In the genomic region with DNA sequence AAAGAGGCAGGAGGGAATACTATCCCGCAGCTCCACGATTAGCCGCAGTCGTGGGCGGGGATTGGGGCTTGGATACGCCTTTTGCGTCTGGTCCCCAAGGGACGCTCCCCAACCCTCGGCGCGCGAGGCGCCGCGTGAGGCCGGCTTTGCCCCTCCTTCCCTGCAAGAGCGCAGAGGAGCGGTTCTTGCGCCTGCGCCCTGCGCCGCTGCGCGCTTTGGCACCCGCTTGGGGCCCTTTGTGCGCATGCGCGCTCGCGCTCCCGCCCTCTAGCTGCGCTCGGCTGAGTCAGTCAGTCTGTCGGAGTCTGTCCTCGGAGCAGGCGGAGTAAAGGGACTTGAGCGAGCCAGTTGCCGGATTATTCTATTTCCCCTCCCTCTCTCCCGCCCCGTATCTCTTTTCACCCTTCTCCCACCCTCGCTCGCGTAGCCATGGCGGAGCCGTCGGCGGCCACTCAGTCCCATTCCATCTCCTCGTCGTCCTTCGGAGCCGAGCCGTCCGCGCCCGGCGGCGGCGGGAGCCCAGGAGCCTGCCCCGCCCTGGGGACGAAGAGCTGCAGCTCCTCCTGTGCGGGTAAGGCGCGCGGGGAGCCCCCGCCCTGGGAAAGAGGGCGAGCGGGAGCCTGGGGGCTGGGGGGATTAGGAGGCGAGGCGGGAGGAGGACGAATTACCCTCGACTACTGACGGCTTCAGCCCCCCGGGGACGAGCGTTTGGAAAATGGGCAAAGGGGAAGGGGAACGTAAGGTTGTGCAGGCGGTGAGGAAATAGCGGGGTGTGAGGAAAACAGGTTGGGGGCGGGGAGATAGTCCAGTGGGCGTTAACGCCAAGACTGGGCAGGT, we compare ENCODE assay signal across 1 cellular context.
TF ChIP-seq lines count a peak whose summit lies in the region.

Gene RTN3, plus strand, starts transcription at position 293 of the 837 bp plus-strand sequence. Its CDS starts 137 bp downstream, at position 430.

TF ChIP-seq in HepG2, 621 proteins besides CTCF, POLR2A, EP300 and RAD21 (continued from another document):
- TF ChIP-seq ZNF331 (CRISPR knock-in tag; IDR thresholded peaks at IDR 0.05), result peak; percentile 56; the same call in 1 of the 2 replicates
- no peak; the same call in 1 of the 2 replicates for TF ChIP-seq MTERF4 (CRISPR knock-in tag; IDR thresholded peaks at IDR 0.05)
- no peak for TF ChIP-seq ZSCAN25 (CRISPR knock-in tag; IDR thresholded peaks at IDR 0.05)
- TF ChIP-seq GZF1 (CRISPR knock-in tag; IDR thresholded peaks at IDR 0.05), result no peak
- TF ChIP-seq, protein P1, sequence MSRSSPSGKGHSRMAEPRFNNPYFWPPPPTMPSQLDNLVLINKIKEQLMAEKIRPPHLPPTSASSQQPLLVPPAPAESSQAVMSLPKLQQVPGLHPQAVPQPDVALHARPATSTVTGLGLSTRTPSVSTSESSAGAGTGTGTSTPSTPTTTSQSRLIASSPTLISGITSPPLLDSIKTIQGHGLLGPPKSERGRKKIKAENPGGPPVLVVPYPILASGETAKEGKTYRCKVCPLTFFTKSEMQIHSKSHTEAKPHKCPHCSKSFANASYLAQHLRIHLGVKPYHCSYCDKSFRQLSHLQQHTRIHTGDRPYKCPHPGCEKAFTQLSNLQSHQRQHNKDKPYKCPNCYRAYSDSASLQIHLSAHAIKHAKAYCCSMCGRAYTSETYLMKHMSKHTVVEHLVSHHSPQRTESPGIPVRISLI (CRISPR knock-in tag; IDR thresholded peaks at IDR 0.05; ENCODE audit: borderline replicate concordance), result no peak
- TF ChIP-seq MXI1 (IDR thresholded peaks at IDR 0.05; ENCODE audit: borderline replicate concordance, low read depth, low read length), result peak; percentile 68; the same call in 1 of the 3 replicates
- TF ChIP-seq IRF2 (CRISPR knock-in tag; IDR thresholded peaks at IDR 0.05), result 0 out of 2 replicates have a peak, but pooled peaks have one; percentile 33
- no peak for TF ChIP-seq MYNN (CRISPR knock-in tag; IDR thresholded peaks at IDR 0.05; ENCODE audit: low read depth)
- TF ChIP-seq, protein P2, sequence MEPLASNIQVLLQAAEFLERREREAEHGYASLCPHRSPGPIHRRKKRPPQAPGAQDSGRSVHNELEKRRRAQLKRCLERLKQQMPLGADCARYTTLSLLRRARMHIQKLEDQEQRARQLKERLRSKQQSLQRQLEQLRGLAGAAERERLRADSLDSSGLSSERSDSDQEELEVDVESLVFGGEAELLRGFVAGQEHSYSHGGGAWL (CRISPR knock-in tag; IDR thresholded peaks at IDR 0.05), result peak; percentile 52
- 0 out of 2 replicates have a peak, but pooled peaks have one; percentile 25 for TF ChIP-seq AHR (CRISPR knock-in tag; IDR thresholded peaks at IDR 0.05)
- peak; percentile 44; the same call in 1 of the 2 replicates for TF ChIP-seq ZNF660 (CRISPR knock-in tag; IDR thresholded peaks at IDR 0.05; ENCODE audit: borderline replicate concordance, low read depth)
- TF ChIP-seq, protein P3, sequence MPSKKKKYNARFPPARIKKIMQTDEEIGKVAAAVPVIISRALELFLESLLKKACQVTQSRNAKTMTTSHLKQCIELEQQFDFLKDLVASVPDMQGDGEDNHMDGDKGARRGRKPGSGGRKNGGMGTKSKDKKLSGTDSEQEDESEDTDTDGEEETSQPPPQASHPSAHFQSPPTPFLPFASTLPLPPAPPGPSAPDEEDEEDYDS (CRISPR knock-in tag; IDR thresholded peaks at IDR 0.05), result peak; percentile 67
- no peak for TF ChIP-seq NFE2 (CRISPR knock-in tag; IDR thresholded peaks at IDR 0.05)
- peak; percentile 78 for TF ChIP-seq ZNF510 (CRISPR knock-in tag; IDR thresholded peaks at IDR 0.05; ENCODE audit: low read depth)
- TF ChIP-seq, protein P4, sequence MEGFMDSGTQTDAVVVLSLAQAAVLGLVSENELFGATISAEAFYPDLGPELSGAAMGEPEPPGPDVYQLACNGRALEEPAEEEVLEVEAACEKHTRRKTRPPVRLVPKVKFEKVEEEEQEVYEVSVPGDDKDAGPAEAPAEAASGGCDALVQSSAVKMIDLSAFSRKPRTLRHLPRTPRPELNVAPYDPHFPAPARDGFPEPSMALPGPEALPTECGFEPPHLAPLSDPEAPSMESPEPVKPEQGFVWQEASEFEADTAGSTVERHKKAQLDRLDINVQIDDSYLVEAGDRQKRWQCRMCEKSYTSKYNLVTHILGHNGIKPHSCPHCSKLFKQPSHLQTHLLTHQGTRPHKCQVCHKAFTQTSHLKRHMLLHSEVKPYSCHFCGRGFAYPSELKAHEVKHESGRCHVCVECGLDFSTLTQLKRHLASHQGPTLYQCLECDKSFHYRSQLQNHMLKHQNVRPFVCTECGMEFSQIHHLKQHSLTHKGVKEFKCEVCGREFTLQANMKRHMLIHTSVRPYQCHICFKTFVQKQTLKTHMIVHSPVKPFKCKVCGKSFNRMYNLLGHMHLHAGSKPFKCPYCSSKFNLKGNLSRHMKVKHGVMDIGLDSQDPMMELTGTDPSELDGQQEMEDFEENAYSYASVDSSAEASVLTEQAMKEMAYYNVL (CRISPR knock-in tag; IDR thresholded peaks at IDR 0.05; ENCODE audit: borderline replicate concordance), result peak; percentile 16; the same call in 1 of the 2 replicates
- TF ChIP-seq ZNF691 (CRISPR knock-in tag; IDR thresholded peaks at IDR 0.05; ENCODE audit: borderline replicate concordance, low read depth), result peak; percentile 53; the same call in 1 of the 2 replicates
- TF ChIP-seq GFI1 (CRISPR knock-in tag; IDR thresholded peaks at IDR 0.05; ENCODE audit: borderline replicate concordance), result peak; percentile 6; the same call in 1 of the 2 replicates
- TF ChIP-seq PRMT3 (CRISPR knock-in tag; IDR thresholded peaks at IDR 0.05; ENCODE audit: borderline replicate concordance, low read depth), result peak; percentile 46; the same call in 1 of the 2 replicates
- no peak for TF ChIP-seq ZBTB49 (CRISPR knock-in tag; IDR thresholded peaks at IDR 0.05; ENCODE audit: borderline replicate concordance)
- no peak for TF ChIP-seq JUN (CRISPR knock-in tag; IDR thresholded peaks at IDR 0.05)
- TF ChIP-seq FOXJ3 (CRISPR knock-in tag; IDR thresholded peaks at IDR 0.05; ENCODE audit: borderline replicate concordance), result 0 out of 2 replicates have a peak, but pooled peaks have one; percentile 7
- no peak for TF ChIP-seq SMAD3 (CRISPR knock-in tag; IDR thresholded peaks at IDR 0.05)
- peak; percentile 55; the same call in 1 of the 2 replicates for TF ChIP-seq SP4 (CRISPR knock-in tag; IDR thresholded peaks at IDR 0.05)
- no peak for TF ChIP-seq CHCHD3 (CRISPR knock-in tag; IDR thresholded peaks at IDR 0.05)
- TF ChIP-seq KAT7 (CRISPR knock-in tag; IDR thresholded peaks at IDR 0.05; ENCODE audit: borderline replicate concordance), result peak; percentile 36; the same call in 1 of the 2 replicates
- TF ChIP-seq, protein P5, sequence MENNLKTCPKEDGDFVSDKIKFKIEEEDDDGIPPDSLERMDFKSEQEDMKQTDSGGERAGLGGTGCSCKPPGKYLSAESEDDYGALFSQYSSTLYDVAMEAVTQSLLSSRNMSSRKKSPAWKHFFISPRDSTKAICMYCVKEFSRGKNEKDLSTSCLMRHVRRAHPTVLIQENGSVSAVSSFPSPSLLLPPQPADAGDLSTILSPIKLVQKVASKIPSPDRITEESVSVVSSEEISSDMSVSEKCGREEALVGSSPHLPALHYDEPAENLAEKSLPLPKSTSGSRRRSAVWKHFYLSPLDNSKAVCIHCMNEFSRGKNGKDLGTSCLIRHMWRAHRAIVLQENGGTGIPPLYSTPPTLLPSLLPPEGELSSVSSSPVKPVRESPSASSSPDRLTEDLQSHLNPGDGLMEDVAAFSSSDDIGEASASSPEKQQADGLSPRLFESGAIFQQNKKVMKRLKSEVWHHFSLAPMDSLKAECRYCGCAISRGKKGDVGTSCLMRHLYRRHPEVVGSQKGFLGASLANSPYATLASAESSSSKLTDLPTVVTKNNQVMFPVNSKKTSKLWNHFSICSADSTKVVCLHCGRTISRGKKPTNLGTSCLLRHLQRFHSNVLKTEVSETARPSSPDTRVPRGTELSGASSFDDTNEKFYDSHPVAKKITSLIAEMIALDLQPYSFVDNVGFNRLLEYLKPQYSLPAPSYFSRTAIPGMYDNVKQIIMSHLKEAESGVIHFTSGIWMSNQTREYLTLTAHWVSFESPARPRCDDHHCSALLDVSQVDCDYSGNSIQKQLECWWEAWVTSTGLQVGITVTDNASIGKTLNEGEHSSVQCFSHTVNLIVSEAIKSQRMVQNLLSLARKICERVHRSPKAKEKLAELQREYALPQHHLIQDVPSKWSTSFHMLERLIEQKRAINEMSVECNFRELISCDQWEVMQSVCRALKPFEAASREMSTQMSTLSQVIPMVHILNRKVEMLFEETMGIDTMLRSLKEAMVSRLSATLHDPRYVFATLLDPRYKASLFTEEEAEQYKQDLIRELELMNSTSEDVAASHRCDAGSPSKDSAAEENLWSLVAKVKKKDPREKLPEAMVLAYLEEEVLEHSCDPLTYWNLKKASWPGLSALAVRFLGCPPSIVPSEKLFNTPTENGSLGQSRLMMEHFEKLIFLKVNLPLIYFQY (CRISPR knock-in tag; IDR thresholded peaks at IDR 0.05; ENCODE audit: borderline replicate concordance), result no peak
- TF ChIP-seq ZNF547 (CRISPR knock-in tag; IDR thresholded peaks at IDR 0.05), result peak; percentile 36; the same call in 1 of the 2 replicates
- TF ChIP-seq ZNF446 (CRISPR knock-in tag; IDR thresholded peaks at IDR 0.05), result peak; percentile 28; the same call in 1 of the 2 replicates
- TF ChIP-seq ZNF607 (CRISPR knock-in tag; IDR thresholded peaks at IDR 0.05; ENCODE audit: borderline replicate concordance), result peak; percentile 33; the same call in 1 of the 2 replicates
- TF ChIP-seq SMAD1 (CRISPR knock-in tag; IDR thresholded peaks at IDR 0.05; ENCODE audit: borderline replicate concordance, low read depth), result peak; percentile 51
- TF ChIP-seq DMAP1 (CRISPR knock-in tag; IDR thresholded peaks at IDR 0.05), result peak; percentile 75
- TF ChIP-seq KLF16 (CRISPR knock-in tag; IDR thresholded peaks at IDR 0.05), result peak in 1 of 2 experiments; percentile 78; a peak in 1 of 4 replicates
- no peak for TF ChIP-seq TCF12 (IDR thresholded peaks at IDR 0.05)
- TF ChIP-seq TCF12 (CRISPR knock-in tag; IDR thresholded peaks at IDR 0.05), result no peak
- no peak for TF ChIP-seq IKZF1 (IDR thresholded peaks at IDR 0.05)
TF ChIP-seq in HepG2: peak in this region for 222.
